In the genomic region with DNA sequence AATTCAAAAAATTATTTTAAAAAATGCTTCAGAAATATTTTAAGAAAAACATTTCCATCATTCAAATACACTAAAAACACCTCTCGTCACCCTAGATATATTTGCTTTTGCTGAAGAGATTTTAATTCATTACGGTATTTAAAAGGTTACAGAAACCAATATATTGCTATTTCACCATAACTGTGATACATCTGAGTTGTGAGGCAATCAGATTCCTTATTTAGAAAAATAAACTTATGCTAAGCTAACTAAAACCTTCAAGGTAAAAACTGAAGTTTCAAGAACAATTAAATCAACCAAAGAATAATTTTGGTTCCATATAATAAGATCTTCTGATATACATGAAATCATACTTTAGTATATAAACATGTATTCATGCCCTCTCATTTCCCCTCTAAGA, we compare ENCODE assay signal across 30 cellular contexts.
"Had no signal": no experiment of that assay in that cellular context is flagged by ENCODE, and none has a peak within 500 bp of the region (broad histone marks: within the 10 kb centered on the region; RNA-seq: fewer than 3 reads in every experiment).

No MANE protein-coding gene starts in this region.

- H3K36me3 ChIP-seq: brain microvascular endothelial cell, colonic mucosa had no signal

- H3K9me3 ChIP-seq: adrenal gland, colonic mucosa, SJCRH30 had no signal

- H3K4me3 ChIP-seq: adrenal gland, colonic mucosa, SJCRH30, SK-N-MC had no signal

- H3K27ac Mint-ChIP-seq: activated CD4-positive, alpha-beta T cell treated with anti-CD3 and anti-CD28 coated beads, Interleukin-2, amount 10 ng/mL, durations not matched to agents 24 days and 14 days; activated CD8-positive, alpha-beta T cell treated with anti-CD3 and anti-CD28 coated beads, Interleukin-2, amount 10 ng/mL, durations not matched to agents 7 days and 5 days; activated T-helper 2 cell treated with anti-CD3 and anti-CD28 coated beads, Interferon-gamma antibody, Interleukin-2, Interleukin-4, amounts not matched to agents 10 μg/mL and 5 μg/mL and 100 μg/mL, durations not matched to agents 14 hours and 24 hours and 36 hours; T-helper 1 cell treated with Interleukin-12 subunit alpha and Interleukin-12 subunit beta and Interleukin-4 antibody, amounts not matched to agents 30 μg/mL and 1 μg/mL, for 36 hours; T-helper 2 cell treated with Interferon-gamma antibody and Interleukin-4, amounts not matched to agents 5 μg/mL and 100 μg/mL, for 36 hours had no signal

- H3K27ac ChIP-seq: adrenal gland, brain microvascular endothelial cell, colonic mucosa, SJCRH30, SK-N-MC had no signal

- H3K27me3 Mint-ChIP-seq: activated CD4-positive, alpha-beta T cell treated with anti-CD3 and anti-CD28 coated beads, Interleukin-2, amount 10 ng/mL, durations not matched to agents 24 days and 14 days; activated naive CD8-positive, alpha-beta T cell treated with anti-CD3 and anti-CD28 coated beads, Interleukin-2, amount 10 ng/mL, durations not matched to agents 7 days and 5 days; activated T-cell treated with anti-CD3 and anti-CD28 coated beads, Interleukin-2, amount 50 U/mL, for 24 hours had no signal

- H3K4me3 Mint-ChIP-seq: activated CD4-positive, alpha-beta T cell treated with anti-CD3 and anti-CD28 coated beads, Interleukin-2, amount 10 ng/mL, durations not matched to agents 24 days and 14 days; activated CD8-positive, alpha-beta T cell treated with anti-CD3 and anti-CD28 coated beads, Interleukin-2, amount 10 ng/mL, durations not matched to agents 7 days and 5 days; activated naive CD8-positive, alpha-beta T cell treated with anti-CD3 and anti-CD28 coated beads, Interleukin-2, amount 10 ng/mL, durations not matched to agents 7 days and 5 days; activated T-cell treated with anti-CD3 and anti-CD28 coated beads, Interleukin-2, amount 50 U/mL, for 24 hours; T-helper 1 cell treated with Interleukin-12 subunit alpha and Interleukin-12 subunit beta and Interleukin-4 antibody, amounts not matched to agents 30 μg/mL and 1 μg/mL, for 36 hours; T-helper 2 cell treated with Interferon-gamma antibody and Interleukin-4, amounts not matched to agents 5 μg/mL and 100 μg/mL, for 36 hours had no signal

- ATAC-seq: activated CD8-positive, alpha-beta T cell treated with anti-CD3 and anti-CD28 coated beads, Interleukin-2, amount 10 ng/mL, durations not matched to agents 7 days and 5 days; Panc1 had no signal

- H3K9me3 Mint-ChIP-seq: activated CD4-positive, alpha-beta T cell treated with anti-CD3 and anti-CD28 coated beads, Interleukin-2, amount 10 ng/mL, durations not matched to agents 24 days and 14 days; activated naive CD8-positive, alpha-beta T cell treated with anti-CD3 and anti-CD28 coated beads, Interleukin-2, amount 10 ng/mL, durations not matched to agents 7 days and 5 days; activated T-helper 2 cell treated with anti-CD3 and anti-CD28 coated beads, Interferon-gamma antibody, Interleukin-2, Interleukin-4, amounts not matched to agents 10 μg/mL and 5 μg/mL and 100 μg/mL, durations not matched to agents 14 hours and 24 hours and 36 hours; T-helper 1 cell treated with Interleukin-12 subunit alpha and Interleukin-12 subunit beta and Interleukin-4 antibody, amounts not matched to agents 30 μg/mL and 1 μg/mL, for 36 hours; T-helper 2 cell treated with Interferon-gamma antibody and Interleukin-4, amounts not matched to agents 5 μg/mL and 100 μg/mL, for 36 hours had no signal

- DNase-seq: activated CD4-positive, alpha-beta T cell treated with anti-CD3 and anti-CD28 coated beads, Interleukin-2, amount 10 ng/mL, durations not matched to agents 24 days and 14 days; activated CD4-positive, alpha-beta T cell treated with anti-CD3 and anti-CD28 coated beads, Interleukin-2, amount 50 U/mL, for 4 hours; activated CD8-positive, alpha-beta T cell treated with anti-CD3 and anti-CD28 coated beads, Interleukin-2, amount 10 ng/mL, durations not matched to agents 7 days and 5 days; activated gamma-delta T cell; activated naive CD4-positive, alpha-beta T cell treated with Interleukin-2 at 50 U/mL for 16 hours; activated naive CD8-positive, alpha-beta T cell treated with anti-CD3 and anti-CD28 coated beads, Interleukin-2, amount 10 ng/mL, durations not matched to agents 7 days and 5 days; activated T-cell treated with anti-CD3 and anti-CD28 coated beads, Interleukin-2, amount 50 U/mL, for 24 hours; adrenal gland; anterior cingulate cortex; brain microvascular endothelial cell; central memory CD4-positive, alpha-beta T cell; colonic mucosa; NCI-H1092 treated with DMSO at 0.1 percent for 48 hours; NCI-H1417; NCI-H146; NCI-H187; NCI-H2029 treated with DMSO at 0.1 percent for 48 hours; NCI-H2107; NCI-H2171; NCI-H510A; NCI-H526; NCI-H748 treated with DMSO at 0.1 percent for 48 hours; NK-92 treated with Interleukin-12 subunit alpha and Interleukin-12 subunit beta, amount 100 ng/mL, for 24 hours; SHP77; SJCRH30 had no signal

- H3K4me1 ChIP-seq: colonic mucosa had no signal

- H3K27me3 ChIP-seq: adrenal gland, brain microvascular endothelial cell, colonic mucosa, SJCRH30 had no signal
